22 cellular contexts compared by ENCODE assay signal in the genomic region with DNA sequence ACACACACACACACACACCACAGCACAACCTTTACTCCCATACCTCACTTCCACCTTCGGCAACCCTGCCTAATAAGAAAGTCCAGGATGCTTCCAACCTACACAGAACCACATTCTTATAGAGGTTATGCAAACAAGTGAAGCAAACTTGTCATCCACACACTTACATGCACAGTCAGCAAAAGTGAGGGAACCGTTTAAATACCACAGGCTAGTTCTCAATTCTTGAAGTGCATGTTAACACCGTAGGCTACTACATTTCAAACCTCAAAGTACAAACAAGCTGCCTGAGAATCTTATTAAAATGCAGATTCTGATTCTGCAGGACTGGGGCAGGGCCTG. TPM values are rescaled to one million over a fixed set of nuclear protein-coding genes. Genes with fewer than 3 reads are reported as not detected.
"Had no signal": no experiment of that assay in that cellular context is flagged by ENCODE, and none has a peak within 500 bp of the region (broad histone marks: within the 10 kb centered on the region; RNA-seq: fewer than 3 reads in every experiment).

No MANE protein-coding gene starts in this region.

- H3K27ac ChIP-seq: brain microvascular endothelial cell, dorsolateral prefrontal cortex, gastroesophageal sphincter, neutrophil, skin epidermis, thyroid gland, vagina had no signal

- H3K9ac ChIP-seq: parathyroid adenoma had no signal

- H3K9me3 ChIP-seq: gastroesophageal sphincter, heart right ventricle, neutrophil, thyroid gland, vagina had no signal

- H3K36me3 ChIP-seq: brain microvascular endothelial cell, gastroesophageal sphincter, heart right ventricle, neutrophil, thyroid gland, vagina had no signal

- H3K4me1 ChIP-seq: vagina had no signal

- ATAC-seq: activated T-cell treated with anti-CD3 and anti-CD28 coated beads, Interleukin-2, amount 50 U/mL, for 72 hours; gastroesophageal sphincter; natural killer cell; stimulated activated naive B cell treated with anti-CD40 and anti-IgM and Interleukin-4, amounts not matched to agents 10 μg/mL and 1 μg/mL and 100 μg/mL, for 72 hours had no signal

- FAIRE-seq: islet of Langerhans had no signal

- H3K4me3 ChIP-seq: dorsolateral prefrontal cortex, gastroesophageal sphincter, heart right ventricle, skin epidermis, thyroid gland, vagina had no signal

- H3K27me3 ChIP-seq: brain microvascular endothelial cell, dorsolateral prefrontal cortex, gastroesophageal sphincter, heart right ventricle, thyroid gland, vagina had no signal

- DNase-seq: activated CD4-positive, alpha-beta T cell treated with anti-CD3 and anti-CD28 coated beads, Interleukin-2, amount 10 ng/mL, durations not matched to agents 7 days and 5 days; activated CD8-positive, alpha-beta memory T cell treated with anti-CD3 and anti-CD28 coated beads, Interleukin-2, amount 50 U/mL, for 48 hours; activated naive CD4-positive, alpha-beta T cell; activated naive CD8-positive, alpha-beta T cell treated with anti-CD3 and anti-CD28 coated beads, Interleukin-2, amount 10 ng/mL, durations not matched to agents 7 days and 5 days; activated T-cell treated with anti-CD3 and anti-CD28 coated beads, Interleukin-2, amount 50 U/mL, for 72 hours; brain microvascular endothelial cell; dorsolateral prefrontal cortex; endodermal cell; heart right ventricle; mesendoderm; natural killer cell; retina; stimulated activated CD4-positive, alpha-beta T cell treated with anti-CD3 and anti-CD28 coated beads, Interleukin-15, amount 100 ng/mL, for 24 hours; stimulated activated CD4-positive, alpha-beta T cell treated with anti-CD3 and anti-CD28 coated beads, Interleukin-4, amount 100 ng/mL, for 1 hour; stimulated activated naive B cell treated with anti-CD40 and anti-IgM and Interleukin-4, amounts not matched to agents 10 μg/mL and 1 μg/mL and 100 μg/mL, for 72 hours; thyroid gland had no signal

RNA-seq across cellular contexts. Expression of a gene that starts 10.4 kb away (rescaled TPM):
- total RNA-seq: activated CD4-positive, alpha-beta T cell treated with anti-CD3 and anti-CD28 coated beads, Interleukin-2, amount 10 ng/mL, durations not matched to agents 7 days and 5 days; activated naive CD8-positive, alpha-beta T cell treated with anti-CD3 and anti-CD28 coated beads, Interleukin-2, amount 10 ng/mL, durations not matched to agents 7 days and 5 days had no signal
